17 cellular contexts compared by ENCODE assay signal in genomic region chr2:59339121-59339836, GRCh38.
"Had no signal": no experiment of that assay in that cellular context is flagged by ENCODE, and none has a peak within 500 bp of the region (broad histone marks: within the 10 kb centered on the region; RNA-seq: fewer than 3 reads in every experiment).

No MANE protein-coding gene starts in this region.

- DNase-seq: activated T-cell treated with anti-CD3 and anti-CD28 coated beads, Interleukin-2, amount 50 U/mL, for 1 hour; adrenal gland; brain microvascular endothelial cell; caudate nucleus; effector CD4-positive, alpha-beta T cell; heart left ventricle; left ventricle myocardium superior; mammary epithelial cell; midbrain; natural killer cell; ovary; psoas muscle; spleen; stimulated activated CD4-positive, alpha-beta T cell treated with anti-CD3 and anti-CD28 coated beads, Interleukin-4, amount 100 ng/mL, for 1 hour; stimulated activated naive CD4-positive, alpha-beta T cell; testis had no signal

- ATAC-seq: heart left ventricle, left ventricle myocardium superior, natural killer cell, psoas muscle, WTC11 had no signal
